In the genomic region with DNA sequence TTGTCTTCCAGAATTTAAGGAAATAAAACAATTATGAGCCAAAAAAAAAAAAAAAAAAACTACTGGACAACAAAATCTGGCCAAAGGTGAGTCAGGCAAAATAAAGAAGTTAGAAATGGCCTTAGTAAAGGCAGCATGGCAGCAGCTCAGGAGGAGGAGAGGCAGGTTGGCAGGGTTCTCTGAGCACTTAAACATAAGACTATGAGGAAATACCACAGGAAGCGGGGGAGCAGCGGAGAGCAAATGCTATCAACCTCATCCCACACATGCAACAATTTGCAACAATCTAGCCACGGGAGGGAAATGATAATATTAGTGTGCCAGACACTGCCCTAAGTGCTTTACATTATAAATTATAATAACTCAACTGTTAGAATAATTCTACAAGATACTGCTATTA, we compare ENCODE assay signal across 12 cellular contexts.
"Had no signal": no experiment of that assay in that cellular context is flagged by ENCODE, and none has a peak within 500 bp of the region (broad histone marks: within the 10 kb centered on the region; RNA-seq: fewer than 3 reads in every experiment).

No MANE protein-coding gene starts in this region.

- H3K9me3 ChIP-seq: thyroid gland had no signal

- H3K36me3 ChIP-seq: esophagus squamous epithelium, thyroid gland had no signal

- H3K4me3 ChIP-seq: esophagus squamous epithelium, thyroid gland had no signal

- H3K4me1 ChIP-seq: esophagus squamous epithelium, thyroid gland had no signal

- H3K27ac ChIP-seq: esophagus squamous epithelium, thyroid gland had no signal

- DNase-seq: activated B cell treated with CpG ODN at 0.5 μM for 24 hours; activated CD4-positive, alpha-beta memory T cell treated with anti-CD3 and anti-CD28 coated beads for 36 hours; activated CD4-positive, alpha-beta T cell treated with anti-CD3 and anti-CD28 coated beads for 4 hours; effector memory CD8-positive, alpha-beta T cell; esophagus squamous epithelium; occipital lobe; stimulated activated CD4-positive, alpha-beta T cell treated with anti-CD3 and anti-CD28 coated beads, Interleukin-12 subunit alpha, Interleukin-12 subunit beta, amount 100 ng/mL, for 4 hours; stimulated activated CD4-positive, alpha-beta T cell treated with anti-CD3 and anti-CD28 coated beads, Interleukin-1b, Interleukin-23, amount 100 ng/mL, for 48 hours; stimulated activated CD8-positive, alpha-beta memory T cell treated with anti-CD3 and anti-CD28 coated beads, Interleukin-4, amount 100 ng/mL, for 48 hours; stimulated activated naive CD4-positive, alpha-beta T cell; T-helper 2 cell; thyroid gland had no signal

- H3K27me3 ChIP-seq: esophagus squamous epithelium, thyroid gland had no signal
